ENCODE assay signal across 11 cellular contexts in genomic region chr4:129264008-129264657, GRCh38.
A peak's percentile ranks its signal among the peaks of the same experiment; 100 is the strongest.
DNase-seq lines count a peak whose midpoint lies in the region; ATAC-seq lines count a peak whose summit lies in the region.
"Had no signal": no experiment of that assay in that cellular context is flagged by ENCODE, and none has a peak within 500 bp of the region (broad histone marks: within the 10 kb centered on the region; RNA-seq: fewer than 3 reads in every experiment).

No MANE protein-coding gene starts in this region.

- peak; percentile 2 for DNase-seq in glomerular visceral epithelial cell (ENCODE audit: extremely low spot score)
- no peak for DNase-seq in aorta
- DNase-seq in Ammon's horn (ENCODE audit: low spot score) = no peak
- DNase-seq in NOMO-1 treated with DMSO at 0.1 percent for 48 hours (lab: John Stamatoyannopoulos, UW; ENCODE audit: unreplicated experiment) = no peak
- DNase-seq in NCI-H2196 treated with DMSO at 0.1 percent for 48 hours (lab: John Stamatoyannopoulos, UW; ENCODE audit: unreplicated experiment) = no peak
- DNase-seq: activated CD4-positive, alpha-beta T cell treated with anti-CD3 and anti-CD28 coated beads for 4 hours; NCI-H774; nephron progenitor cell had no signal

- ATAC-seq in GM18520 (IDR thresholded peaks at IDR 0.05; ENCODE audit: unreplicated experiment) (peak; percentile 94), GM21576 (IDR thresholded peaks at IDR 0.05; ENCODE audit: unreplicated experiment) (peak; percentile 99), HG03354 (IDR thresholded peaks at IDR 0.05; ENCODE audit: poor library complexity, severe bottlenecking, unreplicated experiment) (peak; percentile 97), aorta (ENCODE audit: low FRiP score) (no peak)

- no peaks in the 10 kb centered on the region for H3K27me3 ChIP-seq in aorta (ENCODE audit: control insufficient read depth in 1 of 2, insufficient read depth in 2 of 2, low read length in 1 of 2)

- no peaks in the 10 kb centered on the region for H3K9me3 ChIP-seq in aorta (ENCODE audit: control insufficient read depth, low read length)

- H3K36me3 ChIP-seq in aorta (ENCODE audit: control insufficient read depth in 1 of 2, insufficient read depth in 2 of 2, low read length in 1 of 2) = no peaks in the 10 kb centered on the region

- 93 to 96% methylated on average over 1 of the region's 1 CpG for WGBS in aorta, 2 donors

- no peak overlapping the region for H3K27ac ChIP-seq in aorta (ENCODE audit: low read depth in 1 of 2, low read length in 2 of 2)

- no peak overlapping the region for H3K4me3 ChIP-seq in aorta (ENCODE audit: low read length in 2 of 2)

- H3K4me1 ChIP-seq in aorta (ENCODE audit: control insufficient read depth in 1 of 2, insufficient read depth in 2 of 2, low read length in 2 of 2) = no peaks in the 10 kb centered on the region

- intact Hi-C loops in aorta (cut with DNase I) = no loop called here
